22 cellular contexts compared by ENCODE assay signal in genomic region chr9:28600226-28600625, GRCh38.
"Had no signal": no experiment of that assay in that cellular context is flagged by ENCODE, and none has a peak within 500 bp of the region (broad histone marks: within the 10 kb centered on the region; RNA-seq: fewer than 3 reads in every experiment).

No MANE protein-coding gene starts in this region.

- DNase-seq: Kasumi-1, MM.1S, MV-4-11, NCI-H1048, NCI-H1105, NCI-H1417, NCI-H1436 treated with DMSO at 0.1 percent for 48 hours, NCI-H1694, NCI-H187 treated with DMSO at 0.1 percent for 48 hours, NCI-H2029 treated with DMSO at 0.1 percent for 48 hours, NCI-H226, NCI-H446, NCI-H510A, NCI-H524 treated with DMSO at 0.1 percent for 48 hours, NCI-H69, NCI-H774, Right ventricle myocardium superior, RPMI8226, SIG-M5, SK-N-SH had no signal

- ATAC-seq: K562 had no signal

- H3K4me3 Mint-ChIP-seq: IgD-negative memory B cell had no signal

- H3K4me1 Mint-ChIP-seq: IgD-negative memory B cell had no signal

- H3K36me3 Mint-ChIP-seq: IgD-negative memory B cell had no signal

- H3K27ac Mint-ChIP-seq: IgD-negative memory B cell had no signal

- H3K27me3 Mint-ChIP-seq: IgD-negative memory B cell had no signal
